1 cellular context compared by ENCODE assay signal in the genomic region with DNA sequence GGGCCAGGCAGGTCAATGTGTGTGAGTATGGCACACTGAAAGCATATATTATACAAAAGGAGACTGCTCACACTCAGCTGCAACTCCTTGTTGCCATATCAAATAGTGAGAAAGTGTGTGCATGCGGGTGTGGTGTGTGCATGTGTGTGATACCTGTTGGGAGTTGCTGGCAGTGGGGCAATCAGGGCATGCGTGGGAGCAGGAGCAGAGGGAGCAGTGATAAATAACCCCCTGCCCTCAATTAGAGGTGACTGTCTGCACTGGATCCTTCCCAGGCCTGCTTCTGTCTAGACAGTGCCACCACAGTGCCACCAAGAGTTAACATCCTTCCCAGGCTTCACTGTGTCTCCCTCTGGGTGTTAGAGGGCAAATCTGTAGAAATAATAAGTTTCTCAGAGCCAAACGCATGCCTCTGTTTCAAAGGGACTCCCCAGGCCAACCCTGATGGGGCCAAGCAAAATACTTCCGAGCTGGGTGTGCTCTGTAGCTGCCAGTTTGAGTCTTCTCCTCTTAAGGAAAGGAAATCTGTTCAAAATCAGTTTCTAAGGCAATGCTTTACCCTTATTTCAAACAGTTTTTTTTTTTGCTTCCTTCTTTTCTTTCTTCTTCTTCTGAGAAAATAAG.
TF ChIP-seq lines count a peak whose summit lies in the region.

No MANE protein-coding gene starts in this region.

TF ChIP-seq in HEK293, 187 proteins besides CTCF, POLR2A, EP300 and RAD21 (continued from another document):
- no peak for TF ChIP-seq ZNF248 (tag by site-specific recombination; IDR thresholded peaks at IDR 0.05)
TF ChIP-seq in HEK293: peak in this region for 0.
